13 cellular contexts compared by ENCODE assay signal in the genomic region with DNA sequence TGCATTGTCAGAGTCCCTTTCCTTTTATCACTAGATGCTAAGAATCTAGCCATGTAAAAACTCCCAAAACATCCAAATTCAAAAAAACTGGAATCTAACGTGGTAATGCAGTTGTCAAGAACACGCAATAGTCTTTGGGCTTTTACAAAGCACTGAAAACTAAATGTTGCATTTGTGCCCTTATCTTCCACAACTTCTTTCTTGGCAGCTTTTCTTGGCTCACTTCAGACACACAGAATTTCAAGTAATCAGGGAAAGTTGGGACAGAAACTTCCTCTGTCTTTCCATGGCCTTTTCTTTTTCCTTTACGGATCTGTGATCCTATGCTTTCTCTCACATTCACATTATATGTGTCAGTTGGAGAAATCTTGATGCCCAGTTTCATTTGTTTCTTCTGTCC.
DNase-seq lines count a peak whose midpoint lies in the region; ATAC-seq, FAIRE-seq and TF ChIP-seq lines count a peak whose summit lies in the region.
"Had no signal": no experiment of that assay in that cellular context is flagged by ENCODE, and none has a peak within 500 bp of the region (broad histone marks: within the 10 kb centered on the region; RNA-seq: fewer than 3 reads in every experiment).

No MANE protein-coding gene starts in this region.

- no peaks in the 10 kb centered on the region for H3K9me3 Mint-ChIP-seq in activated naive CD4-positive, alpha-beta T cell treated with anti-CD3 and anti-CD28 coated beads, Interleukin-2, amount 10 ng/mL, durations not matched to agents 7 days and 5 days

- no peak overlapping the region for H3K4me3 Mint-ChIP-seq in activated naive CD4-positive, alpha-beta T cell treated with anti-CD3 and anti-CD28 coated beads, Interleukin-2, amount 10 ng/mL, durations not matched to agents 7 days and 5 days
- H3K4me3 Mint-ChIP-seq: stimulated activated naive CD8-positive, alpha-beta T cell treated with anti-CD3 and anti-CD28 coated beads, Interleukin-15, Interleukin-2, amounts not matched to agents 100 ng/mL and 50 ng/mL, for 24 hours had no signal

- peak overlapping the region; percentile 100 for H3K27ac ChIP-seq in right cardiac atrium (ENCODE audit: low read length)

- DNase-seq in Right ventricle myocardium inferior (ENCODE audit: missing footprints) (no peak), cardiac septum (ENCODE audit: low spot score) (no peak), right cardiac atrium (no peak), sciatic nerve (ENCODE audit: low spot score) (no peak), D721Med (ENCODE audit: insufficient read length, low spot score) (no peak)
- DNase-seq in activated CD4-positive, alpha-beta T cell treated with anti-CD3 and anti-CD28 coated beads, Interleukin-2, amount 50 U/mL, for 4 hours: no peak
- DNase-seq in activated naive CD4-positive, alpha-beta T cell treated with anti-CD3 and anti-CD28 coated beads, Interleukin-2, amount 10 ng/mL, durations not matched to agents 7 days and 5 days: no peak
- DNase-seq in activated naive CD4-positive, alpha-beta T cell treated with Interleukin-2 at 50 U/mL for 16 hours: no peak
- DNase-seq: activated CD4-positive, alpha-beta T cell treated with anti-CD3 and anti-CD28 coated beads for 1 hour; central memory CD4-positive, alpha-beta T cell; stimulated activated CD4-positive, alpha-beta T cell treated with anti-CD3 and anti-CD28 coated beads, Interleukin-4, amount 100 ng/mL, for 24 hours had no signal

- H3K4me3 ChIP-seq in right cardiac atrium (ENCODE audit: low read length): no peak overlapping the region

- CTCF ChIA-PET in activated naive CD4-positive, alpha-beta T cell treated with anti-CD3 and anti-CD28 coated beads, Interleukin-2, amount 10 ng/mL, durations not matched to agents 7 days and 5 days (lab: Charles Lee): no interaction called here

- H3K4me1 ChIP-seq in right cardiac atrium (ENCODE audit: control insufficient read depth, insufficient read depth, low read length): peaks cover 16% of the 10 kb centered on the region

- no peak overlapping the region for H3K27ac Mint-ChIP-seq in activated naive CD4-positive, alpha-beta T cell treated with anti-CD3 and anti-CD28 coated beads, Interleukin-2, amount 10 ng/mL, durations not matched to agents 7 days and 5 days
- H3K27ac Mint-ChIP-seq: stimulated activated naive CD8-positive, alpha-beta T cell treated with anti-CD3 and anti-CD28 coated beads, Interleukin-15, Interleukin-2, amounts not matched to agents 100 ng/mL and 50 ng/mL, for 24 hours had no signal

- WGBS in right cardiac atrium: 15% methylated on average over 3 of the region's 3 CpGs

- intact Hi-C loops in Right ventricle myocardium inferior (cut with DNase I): loop anchor here (5.0 kb wide), 2 partner anchors 136 to 241 kb away; partner anchors contain the start of genes CRADD and SOCS2
- intact Hi-C loops in cardiac septum (cut with DNase I): loop anchor here (5.0 kb wide), 2 partner anchors 36 to 136 kb away; partner anchors contain the start of gene CRADD
- intact Hi-C loops in right cardiac atrium (cut with DNase I): loop anchor here in 2 of 4 donors (5.0 to 10.0 kb wide), 2 partner anchors 46 to 82 kb away; no protein-coding TSS in a partner anchor
- intact Hi-C loops in sciatic nerve (cut with DNase I): no loop called here

- H3K27me3 ChIP-seq in right cardiac atrium (ENCODE audit: control insufficient read depth, insufficient read depth): no peaks in the 10 kb centered on the region

- no peak for FAIRE-seq in D721Med (lab: Jason Lieb, UNC)
- FAIRE-seq: islet of Langerhans had no signal

- H3K27me3 Mint-ChIP-seq in activated naive CD4-positive, alpha-beta T cell treated with anti-CD3 and anti-CD28 coated beads, Interleukin-2, amount 10 ng/mL, durations not matched to agents 7 days and 5 days: no peaks in the 10 kb centered on the region
- H3K27me3 Mint-ChIP-seq: stimulated activated naive CD8-positive, alpha-beta T cell treated with anti-CD3 and anti-CD28 coated beads, Interleukin-15, Interleukin-2, amounts not matched to agents 100 ng/mL and 50 ng/mL, for 24 hours had no signal

- peak; percentile 59 for ATAC-seq in Right ventricle myocardium inferior
- peak; percentile 67 to 78 for ATAC-seq in right cardiac atrium
- peak; percentile 50 for ATAC-seq in sciatic nerve

- H3K4me1 Mint-ChIP-seq in activated naive CD4-positive, alpha-beta T cell treated with anti-CD3 and anti-CD28 coated beads, Interleukin-2, amount 10 ng/mL, durations not matched to agents 7 days and 5 days: no peaks in the 10 kb centered on the region

- H3K36me3 Mint-ChIP-seq in activated naive CD4-positive, alpha-beta T cell treated with anti-CD3 and anti-CD28 coated beads, Interleukin-2, amount 10 ng/mL, durations not matched to agents 7 days and 5 days: peaks cover 6% of the 10 kb centered on the region

- H3K9me3 ChIP-seq in right cardiac atrium (ENCODE audit: control insufficient read depth, low read length): no peaks in the 10 kb centered on the region

- TF ChIP-seq CTCF in D721Med (IDR thresholded peaks at IDR 0.05; ENCODE audit: insufficient read depth, missing control alignments): no peak
